Comparison of ENCODE assay signal across 28 cellular contexts in the genomic region with DNA sequence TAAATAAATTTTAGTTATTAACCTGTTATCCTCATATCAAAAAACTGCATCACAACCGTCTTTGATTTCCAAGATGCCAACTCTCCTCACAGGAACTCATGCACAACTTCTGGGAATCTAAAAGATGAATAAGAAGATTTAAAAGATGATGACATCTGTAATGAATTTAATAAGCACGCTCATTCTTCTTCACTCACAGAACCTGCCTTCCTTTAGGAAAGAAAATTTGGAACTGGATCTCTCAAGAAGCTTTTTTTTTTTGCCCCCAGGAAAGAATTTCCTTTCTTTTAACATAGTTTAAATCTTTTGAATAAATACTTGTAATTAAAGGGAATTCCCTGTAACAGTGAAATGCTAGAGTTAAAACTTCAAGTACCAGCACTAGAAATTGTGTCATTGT.
DNase-seq lines count a peak whose midpoint lies in the region.
"Had no signal": no experiment of that assay in that cellular context is flagged by ENCODE, and none has a peak within 500 bp of the region (broad histone marks: within the 10 kb centered on the region; RNA-seq: fewer than 3 reads in every experiment).

No MANE protein-coding gene starts in this region.

- H2AFZ ChIP-seq in GM23248, result no peak overlapping the region
- H2AFZ ChIP-seq: GM23338 had no signal

- peak overlapping the region; percentile 26 for H3K27ac Mint-ChIP-seq in activated naive CD4-positive, alpha-beta T cell treated with anti-CD3 and anti-CD28 coated beads for 36 hours
- H3K27ac Mint-ChIP-seq: GM23338, nephron progenitor cell had no signal

- H3K9me2 ChIP-seq in GM23248 (ENCODE audit: insufficient read depth), result no peaks in the 10 kb centered on the region

- no peaks in the 10 kb centered on the region for H4K20me1 ChIP-seq in GM23248 (ENCODE audit: insufficient read depth)

- 11 to 23% methylated on average over 2 of the region's 2 CpGs for WGBS in GM23248 (ENCODE audit: low coverage in 1 of 2, low lambda C conversion rate in 2 of 2, missing lambda C conversion rate in 2 of 2), 2 experiments

- H3K9ac ChIP-seq in GM23248 (0 out of 2 replicates have a peak overlapping the region, but pooled peaks have one; percentile 5), adipocyte (ENCODE audit: low read length) (no peak overlapping the region)

- peak overlapping the region; percentile 33 for H3K27ac ChIP-seq in GM23248
- H3K27ac ChIP-seq: A549, ascending aorta, pancreas, suprapubic skin, upper lobe of left lung, VCaP had no signal

- DNase-seq in activated naive CD4-positive, alpha-beta T cell treated with anti-CD3 and anti-CD28 coated beads for 36 hours, result no peak
- DNase-seq in activated naive CD4-positive, alpha-beta T cell treated with Interleukin-2 at 50 U/mL for 16 hours, result no peak
- DNase-seq in GM23248, result peak; percentile 66
- DNase-seq in adipocyte (ENCODE audit: low read depth), result peak; percentile 45
- DNase-seq in NCI-H748 treated with DMSO at 0.1 percent for 48 hours (lab: John Stamatoyannopoulos, UW), result no peak
- no peak for DNase-seq in UCSD-AML1 (lab: John Stamatoyannopoulos, UW; ENCODE audit: unreplicated experiment)
- no peak for DNase-seq in ureter (ENCODE audit: low spot score)
- DNase-seq in AG08396 (ENCODE audit: low spot score), result no peak
- DNase-seq: activated CD4-positive, alpha-beta T cell treated with anti-CD3 and anti-CD28 coated beads for 48 hours; activated naive CD4-positive, alpha-beta T cell treated with anti-CD3 and anti-CD28 coated beads, Interleukin-2, amount 50 U/mL, for 16 hours; activated T-cell treated with anti-CD3 and anti-CD28 coated beads, Interleukin-2, amount 50 U/mL, for 4 hours; C1 segment of cervical spinal cord; DMS79; IMR-90; mammary epithelial cell; NCI-H446; NCI-H774; nephron progenitor cell; pancreas; SHP77; stimulated activated naive B cell treated with anti-CD40 and anti-IgM and Interleukin-4, amounts not matched to agents 10 μg/mL and 1 μg/mL and 100 μg/mL, for 72 hours; upper lobe of left lung had no signal

- intact Hi-C loops in activated naive CD4-positive, alpha-beta T cell treated with anti-CD3 and anti-CD28 coated beads for 36 hours (cut with micrococcal nuclease), result loop anchor here (5.0 kb wide), 1 partner anchor 244 kb away; no protein-coding TSS in a partner anchor

- H3K9me3 Mint-ChIP-seq in activated naive CD4-positive, alpha-beta T cell treated with anti-CD3 and anti-CD28 coated beads for 36 hours, result no peaks in the 10 kb centered on the region
- H3K9me3 Mint-ChIP-seq: activated T-cell treated with anti-CD3 and anti-CD28 coated beads, Interleukin-2, amount 50 U/mL, for 4 hours; GM23338; nephron progenitor cell; stimulated activated naive B cell treated with anti-CD40 and anti-IgM and Interleukin-4, amounts not matched to agents 10 μg/mL and 1 μg/mL and 100 μg/mL, for 72 hours had no signal

- peaks cover 24% of the 10 kb centered on the region for H3F3A ChIP-seq in GM23248 (ENCODE audit: insufficient read depth)

- H3K4me2 ChIP-seq in GM23248 (ENCODE audit: unreplicated experiment), result peak overlapping the region; percentile 3
- H3K4me2 ChIP-seq: A549, GM23338 had no signal

- CTCF ChIA-PET in activated naive CD4-positive, alpha-beta T cell treated with anti-CD3 and anti-CD28 coated beads for 36 hours (lab: Charles Lee), result no interaction called here

- H3K4me1 Mint-ChIP-seq in activated naive CD4-positive, alpha-beta T cell treated with anti-CD3 and anti-CD28 coated beads for 36 hours (ENCODE audit: low read depth), result peaks cover 68% of the 10 kb centered on the region
- H3K4me1 Mint-ChIP-seq: GM23338 had no signal

- H3K36me3 ChIP-seq in GM23248 (ENCODE audit: low read depth) (peaks cover 3% of the 10 kb centered on the region; the same call in 1 of the 2 replicates), adipocyte (ENCODE audit: control insufficient read depth, insufficient read depth, low read length, severe bottlenecking) (no peaks in the 10 kb centered on the region)
- H3K36me3 ChIP-seq: ascending aorta, pancreas, suprapubic skin had no signal

- no peak overlapping the region for H3K4me3 Mint-ChIP-seq in activated naive CD4-positive, alpha-beta T cell treated with anti-CD3 and anti-CD28 coated beads for 36 hours
- H3K4me3 Mint-ChIP-seq: activated T-cell treated with anti-CD3 and anti-CD28 coated beads, Interleukin-2, amount 50 U/mL, for 4 hours; GM23338; nephron progenitor cell had no signal

- H3K4me1 ChIP-seq in GM23248 (ENCODE audit: insufficient read depth) (peaks cover 37% of the 10 kb centered on the region), adipocyte (ENCODE audit: control insufficient read depth, insufficient read depth, low read length) (peaks cover 15% of the 10 kb centered on the region)
- H3K4me1 ChIP-seq: A549, pancreas, suprapubic skin, upper lobe of left lung had no signal

- in situ Hi-C loops in GM23248 (cut with MboI), result no loop called here

- peaks cover 80% of the 10 kb centered on the region for H3K79me2 ChIP-seq in GM23248 (ENCODE audit: insufficient read depth)

- H3K27me3 ChIP-seq in GM23248 (replicated peaks; ENCODE audit: insufficient read depth) (no peaks in the 10 kb centered on the region), adipocyte (replicated peaks; ENCODE audit: control insufficient read depth, insufficient read depth, low read length) (no peaks in the 10 kb centered on the region)
- H3K27me3 ChIP-seq: ascending aorta, pancreas, suprapubic skin, upper lobe of left lung had no signal

- H3K27me3 Mint-ChIP-seq in activated naive CD4-positive, alpha-beta T cell treated with anti-CD3 and anti-CD28 coated beads for 36 hours (ENCODE audit: low read depth), result no peaks in the 10 kb centered on the region
- H3K27me3 Mint-ChIP-seq: stimulated activated naive B cell treated with anti-CD40 and anti-IgM and Interleukin-4, amounts not matched to agents 10 μg/mL and 1 μg/mL and 100 μg/mL, for 72 hours had no signal

- H3K36me3 Mint-ChIP-seq in activated naive CD4-positive, alpha-beta T cell treated with anti-CD3 and anti-CD28 coated beads for 36 hours (ENCODE audit: low read depth), result peaks cover 20% of the 10 kb centered on the region

- no peak overlapping the region for H3K4me3 ChIP-seq in GM23248
- no peak overlapping the region for H3K4me3 ChIP-seq in adipocyte (ENCODE audit: low read length)
- H3K4me3 ChIP-seq: A549, ascending aorta, GM23338, pancreas, skin epidermis, suprapubic skin, upper lobe of left lung had no signal

- no peaks in the 10 kb centered on the region for H3K9me3 ChIP-seq in GM23248 (ENCODE audit: low read depth)
- H3K9me3 ChIP-seq in adipocyte (ENCODE audit: control insufficient read depth, low read length), result no peaks in the 10 kb centered on the region
- H3K9me3 ChIP-seq: A549, ascending aorta, pancreas, suprapubic skin, upper lobe of left lung had no signal

Comparison
In these comparisons a context has a peak if more than half of its experiments do, and no peak if none do; other contexts are left out.
1. DNase-seq: peak in GM23248 (single experiment) and adipocyte (single experiment); none in activated naive CD4-positive, alpha-beta T cell treated with anti-CD3 and anti-CD28 coated beads for 36 hours (single experiment), activated naive CD4-positive, alpha-beta T cell treated with Interleukin-2 at 50 U/mL for 16 hours (single experiment), NCI-H748 treated with DMSO at 0.1 percent for 48 hours (single experiment), UCSD-AML1 (single experiment), ureter (single experiment) and AG08396 (single experiment).